In genomic region chr2:109254174-109254904, GRCh38 we compare ENCODE assay signal across 11 cellular contexts.
A peak's percentile ranks its signal among the peaks of the same experiment; 100 is the strongest.
DNase-seq lines count a peak whose midpoint lies in the region; ATAC-seq and TF ChIP-seq lines count a peak whose summit lies in the region.
"Had no signal": no experiment of that assay in that cellular context is flagged by ENCODE, and none has a peak within 500 bp of the region (broad histone marks: within the 10 kb centered on the region; RNA-seq: fewer than 3 reads in every experiment).

No MANE protein-coding gene starts in this region.

- H3K9me3 Mint-ChIP-seq in Calu3 (ENCODE audit: low read depth, unreplicated experiment) = no peaks in the 10 kb centered on the region

- H3K27me3 Mint-ChIP-seq in Calu3 (ENCODE audit: unreplicated experiment) = peaks cover 59% of the 10 kb centered on the region

- no peak overlapping the region for H3K27ac ChIP-seq in ovary
- H3K27ac ChIP-seq: transverse colon had no signal

- no TSS peak for BruUV-seq in Calu3 (replicated peaks; lab: Mats Ljungman, UMichigan)

- no peak for TF ChIP-seq EP300 in ovary (IDR thresholded peaks at IDR 0.05)

- intact Hi-C loops in ovary (cut with DNase I) = no loop called here
- intact Hi-C loops in Calu3 (cut with micrococcal nuclease; ENCODE audit: unreplicated experiment) = no loop called here

- H3K27me3 ChIP-seq in ovary = no peaks in the 10 kb centered on the region
- H3K27me3 ChIP-seq: transverse colon had no signal

- 92 to 96% (median 96%) methylated on average over 12 of the region's 12 CpGs for WGBS in ovary, 3 donors

- no peaks in the 10 kb centered on the region for H3K36me3 ChIP-seq in ovary
- H3K36me3 ChIP-seq: transverse colon had no signal

- peaks cover 2% of the 10 kb centered on the region for H3K4me1 ChIP-seq in ovary (ENCODE audit: insufficient read depth)

- ATAC-seq in GM18499 (IDR thresholded peaks at IDR 0.05; ENCODE audit: insufficient read depth, unreplicated experiment) = peak; percentile 31
- ATAC-seq in GM19452 (IDR thresholded peaks at IDR 0.05; ENCODE audit: unreplicated experiment) = peak; percentile 68
- peak; percentile 63 for ATAC-seq in HG03342 (IDR thresholded peaks at IDR 0.05; ENCODE audit: unreplicated experiment)
- ATAC-seq in HG02840 (IDR thresholded peaks at IDR 0.05; ENCODE audit: low FRiP score, unreplicated experiment) = no peak

- no peaks in the 10 kb centered on the region for H3K9me3 ChIP-seq in ovary
- H3K9me3 ChIP-seq: SK-N-SH, transverse colon had no signal

- no peak overlapping the region for H3K27ac Mint-ChIP-seq in Calu3 (ENCODE audit: unreplicated experiment)

- TF ChIP-seq CTCF in ovary (IDR thresholded peaks at IDR 0.05) (no peak), Calu3 (IDR thresholded peaks at IDR 0.05; ENCODE audit: unreplicated experiment) (no peak)

- H3K4me3 ChIP-seq in ovary = no peak overlapping the region
- H3K4me3 ChIP-seq: transverse colon had no signal

- no peak for TF ChIP-seq POLR2A in ovary (IDR thresholded peaks at IDR 0.05)

- H3K36me3 Mint-ChIP-seq in Calu3 (ENCODE audit: insufficient read depth, unreplicated experiment) = no peaks in the 10 kb centered on the region

- CTCF ChIA-PET in Calu3 (lab: Charles Lee) = no interaction called here

- no peak overlapping the region for H3K4me3 Mint-ChIP-seq in Calu3 (ENCODE audit: low read depth, unreplicated experiment)

- DNase-seq in germinal center (ENCODE audit: low spot score) = peak; percentile 46
- no peak for DNase-seq in T-helper 1 cell
- DNase-seq in ovary = no peak
- DNase-seq in Calu3 = no peak
- DNase-seq: activated CD4-positive, alpha-beta T cell treated with anti-CD3 and anti-CD28 coated beads, Interleukin-2, amount 50 U/mL, for 4 hours; SK-N-SH; transverse colon had no signal

- no peaks in the 10 kb centered on the region for H3K4me1 Mint-ChIP-seq in Calu3 (ENCODE audit: low read depth, unreplicated experiment)
